9 cellular contexts compared by ENCODE assay signal in the genomic region with DNA sequence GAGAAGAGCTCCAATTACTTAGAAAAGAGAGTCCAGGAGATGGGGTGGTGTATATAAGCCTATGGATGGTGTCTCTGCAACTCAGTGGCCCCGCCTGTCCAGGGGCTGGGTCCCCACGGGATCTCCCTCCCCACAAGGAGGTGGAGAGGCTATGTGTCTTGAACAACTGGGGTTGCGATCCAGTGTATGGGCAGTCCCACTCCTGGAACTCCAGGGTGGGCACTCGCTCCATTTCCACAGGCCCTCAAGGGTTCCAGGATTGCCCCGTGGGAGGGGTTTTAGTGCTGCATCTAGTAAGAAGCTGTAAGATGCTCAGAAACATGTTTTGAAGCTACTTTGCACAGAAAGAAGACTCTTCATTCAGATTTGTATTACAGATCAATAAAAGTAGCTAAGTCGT. TPM values are rescaled to one million over a fixed set of nuclear protein-coding genes. Genes with fewer than 3 reads are reported as not detected.
DNase-seq lines count a peak whose midpoint lies in the region; ATAC-seq, FAIRE-seq and TF ChIP-seq lines count a peak whose summit lies in the region.
"Had no signal": no experiment of that assay in that cellular context is flagged by ENCODE, and none has a peak within 500 bp of the region (broad histone marks: within the 10 kb centered on the region; RNA-seq: fewer than 3 reads in every experiment).

No MANE protein-coding gene starts in this region.

- in situ Hi-C loops in brain microvascular endothelial cell (cut with HindIII; ENCODE audit: low pct_ligation_motif_present, low sequenced_read_pairs) = no loop called here

- TF ChIP-seq CTCF in A549 (IDR thresholded peaks at IDR 0.05) = no peak
- no peak for TF ChIP-seq CTCF in LNCaP clone FGC (IDR thresholded peaks at IDR 0.05; ENCODE audit: control insufficient read depth, extremely low read depth, insufficient read depth)
- no peak for TF ChIP-seq CTCF in brain microvascular endothelial cell (IDR thresholded peaks at IDR 0.05; ENCODE audit: low read depth, low read length, missing control alignments)
- TF ChIP-seq CTCF in liver (IDR thresholded peaks at IDR 0.05; ENCODE audit: low read depth, low read length, missing input control) = no peak
- TF ChIP-seq CTCF in thoracic aorta (IDR thresholded peaks at IDR 0.05) = no peak

- TF ChIP-seq POLR2A in A549 (IDR thresholded peaks at IDR 0.05; ENCODE audit: low read length) = no peak

- no peak for FAIRE-seq in A549 (lab: Jason Lieb, UNC)
- FAIRE-seq: endometrium had no signal

- H3K27ac ChIP-seq in A549 = peak overlapping the region; percentile 96 to 97
- H3K27ac ChIP-seq in brain microvascular endothelial cell = peak overlapping the region; percentile 90
- peak overlapping the region; percentile 99 to 100 for H3K27ac ChIP-seq in liver (ENCODE audit: low read depth in 1 of 2, low read length in 2 of 2)
- peak overlapping the region; percentile 94 to 96 for H3K27ac ChIP-seq in thoracic aorta

- DNase-seq in A549 (ENCODE audit: low read depth in 1 of 2, low spot score in 1 of 2) = peak; percentile 19 to 25
- DNase-seq in LNCaP clone FGC (ENCODE audit: low read depth) = no peak
- no peak for DNase-seq in brain microvascular endothelial cell
- no peak for DNase-seq in thoracic aorta (ENCODE audit: low spot score)
- DNase-seq in HuH-7.5 (ENCODE audit: low spot score) = no peak

- H3K9me3 ChIP-seq in A549 (no peaks in the 10 kb centered on the region), liver (ENCODE audit: control insufficient read depth in 4 of 4, low read length in 3 of 4) (no peaks in the 10 kb centered on the region), thoracic aorta (no peaks in the 10 kb centered on the region)

- WGBS in A549 (ENCODE audit: missing lambda C conversion rate) = 44% methylated on average over 6 of the region's 6 CpGs
- WGBS in liver = 55% methylated on average over 6 of the region's 6 CpGs

- peak overlapping the region; percentile 84 to 87 for H3K9ac ChIP-seq in liver (ENCODE audit: low read depth in 1 of 2, low read length in 2 of 2)

- CTCF ChIA-PET in A549 (lab: Yijun Ruan, JAX) = interaction anchor here (0.6 to 2.4 kb wide), 5 partner anchors 9 to 601 kb away, joined by 3 to 9 read pairs (median 4); no protein-coding TSS in a partner anchor

- H3K27me3 ChIP-seq in brain microvascular endothelial cell (replicated peaks) = no peaks in the 10 kb centered on the region
- H3K27me3 ChIP-seq in liver (ENCODE audit: control insufficient read depth in 4 of 4, insufficient read depth in 4 of 4, low read length in 3 of 4) = no peaks in the 10 kb centered on the region
- no peaks in the 10 kb centered on the region for H3K27me3 ChIP-seq in thoracic aorta (replicated peaks; ENCODE audit: insufficient read depth)

- TF ChIP-seq RAD21 in A549 (conservative IDR thresholded peaks at IDR 0.05 in 1 of 2, IDR thresholded peaks at IDR 0.05 in 1 of 2) (no peak), liver (IDR thresholded peaks at IDR 0.05) (no peak)

- ATAC-seq in A549 (peak; percentile 38 to 53; a peak in 4 of 6 replicates), GM18867 (IDR thresholded peaks at IDR 0.05; ENCODE audit: unreplicated experiment) (peak; percentile 11), thoracic aorta (ENCODE audit: insufficient number of reproducible peaks, low FRiP score, low read depth) (no peak), HG02763 (IDR thresholded peaks at IDR 0.05; ENCODE audit: unreplicated experiment) (no peak)

- TF ChIP-seq EP300 in A549 (IDR thresholded peaks at IDR 0.05) = no peak

- H3K4me2 ChIP-seq in A549 = peak overlapping the region; percentile 94

- H3K36me3 ChIP-seq in brain microvascular endothelial cell (replicated peaks) (no peaks in the 10 kb centered on the region), liver (ENCODE audit: control insufficient read depth in 4 of 4, insufficient read depth in 3 of 4, low read depth in 1 of 4, low read length in 3 of 4) (no peaks in the 10 kb centered on the region), thoracic aorta (no peaks in the 10 kb centered on the region)

- peak overlapping the region; percentile 93 for H3K4me3 ChIP-seq in A549
- H3K4me3 ChIP-seq in LNCaP clone FGC (ENCODE audit: low read depth, low read length) = peak overlapping the region; percentile 83
- H3K4me3 ChIP-seq in brain microvascular endothelial cell (ENCODE audit: low read depth, low read length) = peak overlapping the region; percentile 89
- H3K4me3 ChIP-seq in liver (ENCODE audit: low read depth in 1 of 3, low read length in 3 of 3) = peak overlapping the region; percentile 24 to 94 (median 92)
- peak overlapping the region; percentile 98 for H3K4me3 ChIP-seq in thoracic aorta

- peaks cover 20% of the 10 kb centered on the region for H3K4me1 ChIP-seq in A549
- H3K4me1 ChIP-seq in liver (ENCODE audit: control insufficient read depth in 4 of 4, insufficient read depth in 4 of 4, low read length in 3 of 4) = peaks cover 8 to 23% (median 12%) of the 10 kb centered on the region in 4 donors
- peaks cover 27 to 50% of the 10 kb centered on the region in 2 donors for H3K4me1 ChIP-seq in thoracic aorta (ENCODE audit: control insufficient read depth in 1 of 2, low read depth in 2 of 2)

- POLR2A ChIA-PET in A549 (lab: Yijun Ruan, JAX) = interaction anchor here (0.7 to 1.8 kb wide), 7 partner anchors 9 to 74 kb away, joined by 3 to 13 read pairs (median 3); no protein-coding TSS in a partner anchor

TF ChIP-seq in A549, 52 proteins besides CTCF, POLR2A, EP300 and RAD21 (continues in another document):
- TF ChIP-seq FOSB (CRISPR knock-in tag; IDR thresholded peaks at IDR 0.05) = no peak
- no peak for TF ChIP-seq MAX (IDR thresholded peaks at IDR 0.05)
- no peak for TF ChIP-seq ZC3H11A (IDR thresholded peaks at IDR 0.05)
- TF ChIP-seq HDAC2 (IDR thresholded peaks at IDR 0.05) = no peak
- no peak for TF ChIP-seq MAZ (IDR thresholded peaks at IDR 0.05; ENCODE audit: borderline replicate concordance, low read depth, low read length)
- TF ChIP-seq MAFK (IDR thresholded peaks at IDR 0.05; ENCODE audit: partially characterized antibody) = no peak
- no peak for TF ChIP-seq ZFP36 (IDR thresholded peaks at IDR 0.05; ENCODE audit: borderline replicate concordance, partially characterized antibody)
- TF ChIP-seq ESRRA (IDR thresholded peaks at IDR 0.05; ENCODE audit: borderline replicate concordance, low read length) = no peak
- TF ChIP-seq NPAS2 (CRISPR knock-in tag; IDR thresholded peaks at IDR 0.05; ENCODE audit: borderline replicate concordance) = no peak
- TF ChIP-seq, protein P1, sequence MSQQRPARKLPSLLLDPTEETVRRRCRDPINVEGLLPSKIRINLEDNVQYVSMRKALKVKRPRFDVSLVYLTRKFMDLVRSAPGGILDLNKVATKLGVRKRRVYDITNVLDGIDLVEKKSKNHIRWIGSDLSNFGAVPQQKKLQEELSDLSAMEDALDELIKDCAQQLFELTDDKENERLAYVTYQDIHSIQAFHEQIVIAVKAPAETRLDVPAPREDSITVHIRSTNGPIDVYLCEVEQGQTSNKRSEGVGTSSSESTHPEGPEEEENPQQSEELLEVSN (IDR thresholded peaks at IDR 0.05; ENCODE audit: borderline replicate concordance, low read depth) = no peak
- no peak for TF ChIP-seq CHD2 (IDR thresholded peaks at IDR 0.05; ENCODE audit: low read length, partially characterized antibody)
- no peak for TF ChIP-seq POLR2AphosphoS2 (conservative IDR thresholded peaks at IDR 0.05; ENCODE audit: low read length)

TF ChIP-seq in liver, 16 proteins besides CTCF, POLR2A, EP300 and RAD21:
- TF ChIP-seq JUND (IDR thresholded peaks at IDR 0.05) = no peak
- TF ChIP-seq TAF1 (conservative IDR thresholded peaks at IDR 0.05) = no peak
- no peak for TF ChIP-seq NR2F2 (IDR thresholded peaks at IDR 0.05)
- TF ChIP-seq FOXA2 (IDR thresholded peaks at IDR 0.05) = no peak
- no peak for TF ChIP-seq RXRA (IDR thresholded peaks at IDR 0.05)
- TF ChIP-seq GABPA (IDR thresholded peaks at IDR 0.05 in 1 of 2, conservative IDR thresholded peaks at IDR 0.05 in 1 of 2) = no peak
- no peak for TF ChIP-seq SP1 (IDR thresholded peaks at IDR 0.05)

RNA-seq across cellular contexts. Expression of gene SMAD5, which starts 0.6 kb away (rescaled TPM):
- 69.9 and 101 TPM in 2 replicates for polyA plus RNA-seq in A549 (2011; rRNA removed)
- polyA plus RNA-seq in A549 (2012; cell fraction: cytosol; rRNA removed) = 14.9 TPM in 2 replicates
- 8.0 and 9.2 TPM in 2 replicates for polyA plus RNA-seq in A549 (2012; cell fraction: nucleus; rRNA removed)
- 17.1 to 19.5 TPM (median 18.5 TPM) in 3 replicates for polyA plus RNA-seq in A549 (2017; fragmentation: RNase III; extraction: RNeasy Plus Mini Kit Qiagen cat#74134 plus additional on column Dnase treatment)
- polyA minus RNA-seq in A549 (2011; rRNA and poly(A)+ RNA removed) = 76.1 and 95.2 TPM in 2 replicates
- 10 to 100 TPM; 16.2 to 42.0 TPM for total RNA-seq in liver
- 10 to 100 TPM in 1 of 2 donors, 1 to 10 TPM in 1; 5.9 to 16.5 TPM for polyA plus RNA-seq in liver
- total RNA-seq in thoracic aorta = 10 to 100 TPM; 29.0 to 92.9 TPM

Comparison
In these comparisons a context has a peak if more than half of its experiments do, and no peak if none do; other contexts are left out.
1. ATAC-seq: peak in A549 (2 of 2) and GM18867 (single experiment); none in thoracic aorta (single experiment) and HG02763 (single experiment).
2. DNase-seq: peak in A549 (2 of 2); none in LNCaP clone FGC (single experiment), brain microvascular endothelial cell (single experiment), thoracic aorta (single experiment) and HuH-7.5 (single experiment).
3. Peak in every context shown above with its lines, with median percentiles within 50 percentile points of each other: H3K27ac ChIP-seq and H3K4me3 ChIP-seq.